8 cellular contexts compared by ENCODE assay signal in the genomic region with DNA sequence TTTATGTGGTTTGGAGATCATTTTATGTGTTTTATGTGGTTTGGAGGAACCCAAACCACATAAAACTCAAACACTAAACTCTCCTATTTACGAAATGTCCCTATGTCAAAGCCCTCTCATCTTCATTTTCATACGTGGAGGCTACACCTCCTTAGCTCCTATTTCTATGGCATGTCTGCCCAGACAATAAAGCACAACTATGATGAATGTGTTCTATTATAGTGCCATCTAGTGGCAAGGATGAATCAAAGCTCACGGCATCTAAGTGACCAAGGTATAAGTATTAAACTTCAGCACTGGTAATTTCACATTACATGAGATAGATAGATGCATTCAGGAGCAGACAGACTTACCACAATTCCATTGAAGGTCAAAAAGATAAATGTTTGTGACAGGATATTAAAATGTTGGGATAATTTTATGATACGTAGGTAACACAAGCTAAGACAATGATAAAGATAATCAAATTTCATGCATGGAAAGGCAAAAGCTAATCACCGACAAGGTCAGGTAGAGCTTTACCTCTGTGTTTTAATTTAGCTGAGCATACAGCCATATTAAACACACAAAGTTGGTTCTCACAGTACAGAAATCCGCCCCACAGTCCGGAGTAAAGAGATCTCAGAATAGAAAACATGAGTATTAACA.
DNase-seq lines count a peak whose midpoint lies in the region; ATAC-seq and TF ChIP-seq lines count a peak whose summit lies in the region.

No MANE protein-coding gene starts in this region.

- DNase-seq in NCI-H146 (lab: John Stamatoyannopoulos, UW), result peak; percentile 6
- no peak for DNase-seq in NCI-H146 treated with DMSO at 0.1 percent for 48 hours (lab: John Stamatoyannopoulos, UW; ENCODE audit: unreplicated experiment)
- peak; percentile 11 to 45 for DNase-seq in HL-60 (ENCODE audit: low read depth in 1 of 2, low spot score in 1 of 2)
- DNase-seq in SW480 (ENCODE audit: low spot score), result peak; percentile 76
- DNase-seq in glomerular endothelial cell (ENCODE audit: extremely low read depth, low read depth, low spot score), result peak; percentile 1
- peak; percentile 63 for DNase-seq in renal cortical epithelial cell (ENCODE audit: low read depth)
- no peak for DNase-seq in C1 segment of cervical spinal cord (lab: John Stamatoyannopoulos, UW)

- no peak overlapping the region for H3K27ac ChIP-seq in HL-60 (replicated peaks)

- peak; percentile 27 for TF ChIP-seq CTCF in HL-60 (IDR thresholded peaks at IDR 0.05; ENCODE audit: insufficient read depth, low read length)

- peak; percentile 93 for ATAC-seq in GM21381 (IDR thresholded peaks at IDR 0.05; ENCODE audit: unreplicated experiment)

- no peak overlapping the region for H3K4me3 ChIP-seq in HL-60 (replicated peaks; ENCODE audit: insufficient read depth, low read length)

- no peaks in the 10 kb centered on the region for H3K27me3 ChIP-seq in HL-60 (ENCODE audit: insufficient read depth, poor library complexity, severe bottlenecking)

Comparison
In these comparisons a context has a peak if more than half of its experiments do, and no peak if none do; other contexts are left out.
1. DNase-seq: peak in NCI-H146 (single experiment), HL-60 (2 of 2), SW480 (single experiment), glomerular endothelial cell (single experiment) and renal cortical epithelial cell (single experiment); none in NCI-H146 treated with DMSO at 0.1 percent for 48 hours (single experiment) and C1 segment of cervical spinal cord (0 of 14).